Comparison of ENCODE assay signal across 1 cellular context in the genomic region with DNA sequence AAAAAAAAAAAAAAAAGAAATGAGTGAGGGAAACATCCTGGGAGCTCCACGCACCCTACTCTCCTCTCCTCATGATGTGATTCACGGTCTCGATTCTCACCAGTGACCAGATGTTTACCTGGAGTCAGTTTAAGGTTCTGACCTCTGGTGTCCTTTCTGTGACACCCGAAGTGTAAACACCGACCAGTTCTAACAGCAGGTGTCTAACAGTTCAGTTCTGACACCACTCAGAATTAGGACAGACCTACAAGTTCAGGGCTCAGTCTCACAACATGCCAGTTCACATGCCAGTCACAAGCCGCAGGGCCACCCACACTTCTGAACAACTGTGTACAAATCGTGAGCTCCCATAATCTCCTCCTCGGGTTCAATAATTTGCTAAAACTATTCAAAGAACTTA.
TF ChIP-seq lines count a peak whose summit lies in the region.

No MANE protein-coding gene starts in this region.

TF ChIP-seq in K562, 482 proteins besides CTCF, POLR2A, EP300 and RAD21 (continued from another document):
- TF ChIP-seq, protein P1, sequence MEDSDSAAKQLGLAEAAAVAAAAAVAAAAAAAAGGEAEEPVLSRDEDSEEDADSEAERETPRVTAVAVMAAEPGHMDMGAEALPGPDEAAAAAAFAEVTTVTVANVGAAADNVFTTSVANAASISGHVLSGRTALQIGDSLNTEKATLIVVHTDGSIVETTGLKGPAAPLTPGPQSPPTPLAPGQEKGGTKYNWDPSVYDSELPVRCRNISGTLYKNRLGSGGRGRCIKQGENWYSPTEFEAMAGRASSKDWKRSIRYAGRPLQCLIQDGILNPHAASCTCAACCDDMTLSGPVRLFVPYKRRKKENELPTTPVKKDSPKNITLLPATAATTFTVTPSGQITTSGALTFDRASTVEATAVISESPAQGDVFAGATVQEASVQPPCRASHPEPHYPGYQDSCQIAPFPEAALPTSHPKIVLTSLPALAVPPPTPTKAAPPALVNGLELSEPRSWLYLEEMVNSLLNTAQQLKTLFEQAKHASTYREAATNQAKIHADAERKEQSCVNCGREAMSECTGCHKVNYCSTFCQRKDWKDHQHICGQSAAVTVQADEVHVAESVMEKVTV (CRISPR knock-in tag; IDR thresholded peaks at IDR 0.05) = no peak
- TF ChIP-seq BCL6 (CRISPR knock-in tag; IDR thresholded peaks at IDR 0.05) (no peak), BHLHE40 (IDR thresholded peaks at IDR 0.05; ENCODE audit: low read length) (no peak), RFX5 (IDR thresholded peaks at IDR 0.05; ENCODE audit: low read depth, low read length) (no peak), ZNF124 (CRISPR knock-in tag; IDR thresholded peaks at IDR 0.05) (no peak), ZNF146 (CRISPR knock-in tag; IDR thresholded peaks at IDR 0.05; ENCODE audit: unreplicated experiment) (no peak), CBX2 (IDR thresholded peaks at IDR 0.05; ENCODE audit: insufficient read depth, low read length, poor library complexity, severe bottlenecking) (no peak), ZNF197 (CRISPR knock-in tag; IDR thresholded peaks at IDR 0.05; ENCODE audit: low read depth) (no peak)
- TF ChIP-seq, protein P2, sequence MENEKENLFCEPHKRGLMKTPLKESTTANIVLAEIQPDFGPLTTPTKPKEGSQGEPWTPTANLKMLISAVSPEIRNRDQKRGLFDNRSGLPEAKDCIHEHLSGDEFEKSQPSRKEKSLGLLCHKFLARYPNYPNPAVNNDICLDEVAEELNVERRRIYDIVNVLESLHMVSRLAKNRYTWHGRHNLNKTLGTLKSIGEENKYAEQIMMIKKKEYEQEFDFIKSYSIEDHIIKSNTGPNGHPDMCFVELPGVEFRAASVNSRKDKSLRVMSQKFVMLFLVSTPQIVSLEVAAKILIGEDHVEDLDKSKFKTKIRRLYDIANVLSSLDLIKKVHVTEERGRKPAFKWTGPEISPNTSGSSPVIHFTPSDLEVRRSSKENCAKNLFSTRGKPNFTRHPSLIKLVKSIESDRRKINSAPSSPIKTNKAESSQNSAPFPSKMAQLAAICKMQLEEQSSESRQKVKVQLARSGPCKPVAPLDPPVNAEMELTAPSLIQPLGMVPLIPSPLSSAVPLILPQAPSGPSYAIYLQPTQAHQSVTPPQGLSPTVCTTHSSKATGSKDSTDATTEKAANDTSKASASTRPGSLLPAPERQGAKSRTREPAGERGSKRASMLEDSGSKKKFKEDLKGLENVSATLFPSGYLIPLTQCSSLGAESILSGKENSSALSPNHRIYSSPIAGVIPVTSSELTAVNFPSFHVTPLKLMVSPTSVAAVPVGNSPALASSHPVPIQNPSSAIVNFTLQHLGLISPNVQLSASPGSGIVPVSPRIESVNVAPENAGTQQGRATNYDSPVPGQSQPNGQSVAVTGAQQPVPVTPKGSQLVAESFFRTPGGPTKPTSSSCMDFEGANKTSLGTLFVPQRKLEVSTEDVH (IDR thresholded peaks at IDR 0.05; ENCODE audit: low read depth, partially characterized antibody) = no peak
